In the genomic region with DNA sequence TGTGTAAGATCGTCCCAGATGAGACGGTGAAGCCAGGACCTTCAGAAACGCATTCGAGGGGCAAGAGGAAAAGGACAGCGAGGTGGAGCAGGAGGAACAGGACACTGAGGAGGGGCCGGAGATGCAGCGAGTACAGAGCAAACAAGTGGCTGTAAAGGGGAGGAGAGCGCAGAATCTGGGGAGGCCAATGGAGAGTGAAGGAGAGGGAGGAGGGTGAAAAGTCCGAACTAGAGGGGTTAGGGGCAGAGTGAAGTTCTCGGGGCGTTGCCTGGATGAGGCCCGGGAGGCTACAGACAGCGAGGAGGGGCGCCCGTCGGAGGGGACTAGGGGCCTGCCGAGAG, we compare ENCODE assay signal across 8 cellular contexts. TPM values are rescaled to one million over a fixed set of nuclear protein-coding genes. Genes with fewer than 3 reads are reported as not detected.
DNase-seq lines count a peak whose midpoint lies in the region; FAIRE-seq and TF ChIP-seq lines count a peak whose summit lies in the region.

No MANE protein-coding gene starts in this region.

- FAIRE-seq in bronchial epithelial cell (lab: Jason Lieb, UNC): no peak

- H3K36me3 Mint-ChIP-seq in IgD-negative memory B cell: no peaks in the 10 kb centered on the region

- no peaks in the 10 kb centered on the region for H3K27me3 Mint-ChIP-seq in IgD-negative memory B cell

- DNase-seq in BJ (ENCODE audit: low read depth) (no peak), bronchial epithelial cell (ENCODE audit: low read depth) (no peak), AG08396 (ENCODE audit: low spot score) (no peak), NCI-H2081 treated with DMSO at 0.1 percent for 48 hours (lab: John Stamatoyannopoulos, UW) (no peak), NCI-H510A (lab: John Stamatoyannopoulos, UW) (no peak), NCI-H1694 (lab: John Stamatoyannopoulos, UW) (no peak)

- POLR2A ChIA-PET in BJ (lab: Charles Lee): no interaction called here

- CTCF ChIA-PET in BJ (lab: Yijun Ruan, JAX): interaction anchor here (2.4 kb wide), 1 partner anchor 10 kb away, joined by 16 read pairs; no protein-coding TSS in a partner anchor

- H3K4me3 ChIP-seq in BJ (ENCODE audit: low read depth, low read length) (peak overlapping the region; percentile 51), bronchial epithelial cell (ENCODE audit: low read depth, low read length) (peak overlapping the region; percentile 42), mucosa of rectum (ENCODE audit: low read length in 2 of 2) (peak overlapping the region; percentile 50 to 70)

- H3K27me3 ChIP-seq in BJ (ENCODE audit: control insufficient read depth, insufficient read depth, low read length): peaks cover 2% of the 10 kb centered on the region; the same call in 1 of the 2 replicates
- peaks cover 2% of the 10 kb centered on the region for H3K27me3 ChIP-seq in bronchial epithelial cell (ENCODE audit: control insufficient read depth, insufficient read depth, low read length)
- H3K27me3 ChIP-seq in mucosa of rectum (ENCODE audit: control insufficient read depth in 2 of 2, insufficient read depth in 2 of 2, low read length in 2 of 2): peaks cover 0 to 3% of the 10 kb centered on the region in 2 donors

- no peak overlapping the region for H3K27ac ChIP-seq in mucosa of rectum (ENCODE audit: low read depth in 2 of 2, low read length in 2 of 2)

- H3K27ac Mint-ChIP-seq in IgD-negative memory B cell: no peak overlapping the region

- H3K36me3 ChIP-seq in BJ (ENCODE audit: control insufficient read depth, insufficient read depth, low read length): no peaks in the 10 kb centered on the region
- H3K36me3 ChIP-seq in bronchial epithelial cell (ENCODE audit: control insufficient read depth, insufficient read depth, low read length): no peaks in the 10 kb centered on the region
- no peaks in the 10 kb centered on the region for H3K36me3 ChIP-seq in mucosa of rectum (ENCODE audit: control insufficient read depth in 2 of 2, insufficient read depth in 2 of 2, low read length in 2 of 2)

- H3K4me1 Mint-ChIP-seq in IgD-negative memory B cell: peaks cover 5 to 9% (median 8%) of the 10 kb centered on the region in 3 donors

- H3K4me3 Mint-ChIP-seq in IgD-negative memory B cell: peak overlapping the region; percentile 80 to 89 (median 84)

- no peak for TF ChIP-seq CTCF in BJ (IDR thresholded peaks at IDR 0.05; ENCODE audit: insufficient read depth, low read depth, low read length)
- no peak for TF ChIP-seq CTCF in bronchial epithelial cell (IDR thresholded peaks at IDR 0.05; ENCODE audit: insufficient read depth, low read length, severe bottlenecking)

- H3K9me3 Mint-ChIP-seq in IgD-negative memory B cell: no peaks in the 10 kb centered on the region

- no peaks in the 10 kb centered on the region for H3K9me3 ChIP-seq in mucosa of rectum (ENCODE audit: control insufficient read depth in 2 of 2, low read length in 2 of 2)

- H3K4me1 ChIP-seq in mucosa of rectum (ENCODE audit: control insufficient read depth in 2 of 2, insufficient read depth in 2 of 2, low read length in 2 of 2): peaks cover 9 to 15% of the 10 kb centered on the region in 2 donors

- no peak overlapping the region for H3K9ac ChIP-seq in mucosa of rectum (ENCODE audit: low read depth in 1 of 2, low read length in 2 of 2)

RNA-seq across cellular contexts. Expression of a gene that starts 8.8 kb away (rescaled TPM):
- 38.9 and 64.7 TPM in 2 replicates for polyA plus RNA-seq in BJ (2011; rRNA removed)
- 24.8 and 26.8 TPM in 2 replicates for polyA minus RNA-seq in BJ (2011; rRNA and poly(A)+ RNA removed)
- 30.4 TPM for polyA plus RNA-seq in IgD-negative memory B cell
- 30.0 and 32.6 TPM in 2 replicates for total RNA-seq in bronchial epithelial cell

RNA-seq across cellular contexts. Expression of a gene that starts 14.9 kb away (rescaled TPM):
- polyA plus RNA-seq in BJ (2011; rRNA removed) (10.9 and 22.8 TPM in 2 replicates), IgD-negative memory B cell (61.5 TPM)
- 11.8 and 13.4 TPM in 2 replicates for polyA minus RNA-seq in BJ (2011; rRNA and poly(A)+ RNA removed)
- total RNA-seq in bronchial epithelial cell: 33.0 and 67.9 TPM in 2 replicates

RNA-seq across cellular contexts. Expression of a gene that starts 24.4 kb away (rescaled TPM):
- polyA plus RNA-seq in BJ (2011; rRNA removed) (0.10 and 0.13 TPM in 2 replicates), IgD-negative memory B cell (0.11 TPM)
- 0.05 TPM in 1 of 2 replicates, not detected in the other for polyA minus RNA-seq in BJ (2011; rRNA and poly(A)+ RNA removed)
- total RNA-seq in bronchial epithelial cell: not detected in 2 replicates

RNA-seq across cellular contexts. Expression of a gene that starts 27.2 kb away (rescaled TPM):
- polyA plus RNA-seq in BJ (2011; rRNA removed): 14.6 and 20.0 TPM in 2 replicates
- polyA minus RNA-seq in BJ (2011; rRNA and poly(A)+ RNA removed): 4.9 and 7.3 TPM in 2 replicates
- polyA plus RNA-seq in IgD-negative memory B cell: 94.2 TPM
- 43.4 and 67.9 TPM in 2 replicates for total RNA-seq in bronchial epithelial cell
